In genomic region chr19:10551698-10552301, GRCh38 we compare ENCODE assay signal across 8 cellular contexts. TPM values are rescaled to one million over a fixed set of nuclear protein-coding genes. Genes with fewer than 3 reads are reported as not detected.
DNase-seq lines count a peak whose midpoint lies in the region; ATAC-seq, FAIRE-seq and TF ChIP-seq lines count a peak whose summit lies in the region.

No MANE protein-coding gene starts in this region.

- H3K36me3 ChIP-seq in HepG2 (replicated peaks in 1 of 2; ENCODE audit: control insufficient read depth in 1 of 2, insufficient read depth in 2 of 2, low read length in 2 of 2): peaks cover 13 to 69% of the 10 kb centered on the region in 2 experiments
- peaks cover 55 to 64% of the 10 kb centered on the region in 2 donors for H3K36me3 ChIP-seq in thyroid gland
- H3K36me3 ChIP-seq in left ventricle myocardium inferior: peaks cover 98% of the 10 kb centered on the region

- no TSS peak for BruUV-seq in HepG2 (replicated peaks; lab: Mats Ljungman, UMichigan)

- intact Hi-C loops in activated CD8-positive, alpha-beta T cell treated with anti-CD3 and anti-CD28 coated beads for 36 hours (cut with micrococcal nuclease): no loop called here
- intact Hi-C loops in HepG2 (cut with micrococcal nuclease; ENCODE audit: unreplicated experiment): no loop called here
- intact Hi-C loops in thyroid gland (cut with DNase I): no loop called here
- intact Hi-C loops in left ventricle myocardium inferior (cut with micrococcal nuclease): no loop called here

- H3K4me1 ChIP-seq in HepG2 (ENCODE audit: insufficient read depth, low read length) (no peaks in the 10 kb centered on the region), thyroid gland (no peaks in the 10 kb centered on the region), left ventricle myocardium inferior (no peaks in the 10 kb centered on the region)

- TF ChIP-seq RAD21 in HepG2 (CRISPR knock-in tag; IDR thresholded peaks at IDR 0.05): no peak

- H3K4me2 ChIP-seq in HepG2 (ENCODE audit: low read depth, low read length): no peak overlapping the region

- peaks cover 54% of the 10 kb centered on the region for H3K4me1 Mint-ChIP-seq in activated CD8-positive, alpha-beta T cell treated with anti-CD3 and anti-CD28 coated beads for 36 hours (ENCODE audit: low read depth)

- H3K27ac Mint-ChIP-seq in activated CD8-positive, alpha-beta T cell treated with anti-CD3 and anti-CD28 coated beads for 36 hours: peak overlapping the region; percentile 92

- H3K4me3 ChIP-seq in HepG2 (replicated peaks in 1 of 3; ENCODE audit: insufficient read depth in 1 of 3, low read depth in 2 of 3, low read length in 3 of 3): no peak overlapping the region
- no peak overlapping the region for H3K4me3 ChIP-seq in thyroid gland (replicated peaks in 1 of 3)
- no peak overlapping the region for H3K4me3 ChIP-seq in left ventricle myocardium inferior

- no peaks in the 10 kb centered on the region for H4K20me1 ChIP-seq in HepG2 (ENCODE audit: insufficient read depth, low read length)

- no peak for TF ChIP-seq POLR2A in HepG2 (IDR thresholded peaks at IDR 0.05; ENCODE audit: insufficient read depth in 1 of 2, low read depth in 2 of 2, low read length in 2 of 2)
- no peak for TF ChIP-seq POLR2A in thyroid gland (IDR thresholded peaks at IDR 0.05)

- no peak overlapping the region for H3K4me3 Mint-ChIP-seq in activated CD8-positive, alpha-beta T cell treated with anti-CD3 and anti-CD28 coated beads for 36 hours

- no peak overlapping the region for H2AFZ ChIP-seq in HepG2 (ENCODE audit: low read length)

- H3K27me3 ChIP-seq in HepG2 (ENCODE audit: control insufficient read depth in 1 of 2, insufficient read depth in 2 of 2, low read length in 2 of 2) (no peaks in the 10 kb centered on the region), thyroid gland (no peaks in the 10 kb centered on the region), left ventricle myocardium inferior (ENCODE audit: low read depth) (no peaks in the 10 kb centered on the region)

- TF ChIP-seq EP300 in HepG2 (IDR thresholded peaks at IDR 0.05; ENCODE audit: low read depth in 2 of 2, low read length in 2 of 2) (no peak), HepG2 (CRISPR knock-in tag; IDR thresholded peaks at IDR 0.05; ENCODE audit: borderline replicate concordance) (no peak)

- no peaks in the 10 kb centered on the region for H3K79me2 ChIP-seq in HepG2 (ENCODE audit: insufficient read depth, low read length)

- TF ChIP-seq CTCF in activated CD8-positive, alpha-beta T cell treated with anti-CD3 and anti-CD28 coated beads for 36 hours (IDR thresholded peaks at IDR 0.05): no peak
- peak; percentile 38 for TF ChIP-seq CTCF in HepG2 (CRISPR knock-in tag; IDR thresholded peaks at IDR 0.05)
- TF ChIP-seq CTCF in thyroid gland (IDR thresholded peaks at IDR 0.05): no peak
- no peak for TF ChIP-seq CTCF in left ventricle myocardium inferior (IDR thresholded peaks at IDR 0.05; ENCODE audit: borderline replicate concordance)

- no peak overlapping the region for H3K27ac ChIP-seq in HepG2 (ENCODE audit: extremely low read length, insufficient read depth, low read length)
- H3K27ac ChIP-seq in thyroid gland: no peak overlapping the region
- no peak overlapping the region for H3K27ac ChIP-seq in left ventricle myocardium inferior (replicated peaks)

- in situ Hi-C loops in HepG2 (cut with HindIII; ENCODE audit: extremely low pct_ligation_motif_present, low pct_unique_long_range_greater_than_20kb): no loop called here

- DNase-seq in Daoy (ENCODE audit: low read depth): peak; percentile 57
- DNase-seq in Kasumi-1 (lab: John Stamatoyannopoulos, UW): peak; percentile 16 to 38
- peak; percentile 73 for DNase-seq in activated CD8-positive, alpha-beta T cell treated with anti-CD3 and anti-CD28 coated beads for 36 hours
- DNase-seq in HepG2 (ENCODE audit: low spot score): no peak
- no peak for DNase-seq in thyroid gland
- no peak for DNase-seq in left ventricle myocardium inferior
- no peak for DNase-seq in NCI-H187 (lab: John Stamatoyannopoulos, UW)

- POLR2A ChIA-PET in activated CD8-positive, alpha-beta T cell treated with anti-CD3 and anti-CD28 coated beads for 36 hours (lab: Charles Lee): interaction anchor here (0.6 to 7.1 kb wide), 6 partner anchors 10 to 160 kb away, joined by 3 to 104 read pairs (median 4); partner anchors contain the start of genes CDKN2D, KRI1 and S1PR5
- POLR2A ChIA-PET in HepG2 (lab: Yijun Ruan, JAX): interaction anchor here (1.1 kb wide), 1 partner anchor 11 kb away, joined by 4 read pairs; no protein-coding TSS in a partner anchor

- peaks cover 61% of the 10 kb centered on the region for H3K36me3 Mint-ChIP-seq in activated CD8-positive, alpha-beta T cell treated with anti-CD3 and anti-CD28 coated beads for 36 hours (ENCODE audit: low read depth)

- no peak for FAIRE-seq in HepG2 (lab: Jason Lieb, UNC)

- 95% methylated on average over 12 of the region's 12 CpGs for WGBS in HepG2 (ENCODE audit: low lambda C conversion rate)
- WGBS in thyroid gland, 2 donors: 92 to 99% methylated on average over 7 to 11 of the region's 12 CpGs

- no peaks in the 10 kb centered on the region for H3K9me3 Mint-ChIP-seq in activated CD8-positive, alpha-beta T cell treated with anti-CD3 and anti-CD28 coated beads for 36 hours

- CTCF ChIA-PET in activated CD8-positive, alpha-beta T cell treated with anti-CD3 and anti-CD28 coated beads for 36 hours (lab: Charles Lee): interaction anchor here (0.7 to 5.4 kb wide), 18 partner anchors 10 to 149 kb away, joined by 3 to 26 read pairs (median 6); partner anchors contain the start of genes CDC37, CDKN2D, QTRT1 and S1PR5
- CTCF ChIA-PET in HepG2 (lab: Yijun Ruan, JAX; ENCODE audit: low intra/inter-chr PET ratio, low total read pairs): no interaction called here

- H3K27me3 Mint-ChIP-seq in activated CD8-positive, alpha-beta T cell treated with anti-CD3 and anti-CD28 coated beads for 36 hours: no peaks in the 10 kb centered on the region

- no peak overlapping the region for H3K9ac ChIP-seq in HepG2 (ENCODE audit: insufficient read depth, low read depth, low read length)

- H3K9me3 ChIP-seq in HepG2 (ENCODE audit: low read length): no peaks in the 10 kb centered on the region
- no peaks in the 10 kb centered on the region for H3K9me3 ChIP-seq in thyroid gland
- no peaks in the 10 kb centered on the region for H3K9me3 ChIP-seq in left ventricle myocardium inferior (replicated peaks)

- ATAC-seq in activated CD8-positive, alpha-beta T cell treated with anti-CD3 and anti-CD28 coated beads for 36 hours: peak; percentile 14
- ATAC-seq in HepG2 (peak; percentile 14; the same call in 1 of the 3 replicates), GM18907 (IDR thresholded peaks at IDR 0.05; ENCODE audit: unreplicated experiment) (no peak)

RNA-seq across cellular contexts. Expression of gene ATG4D, which starts 8.1 kb away (rescaled TPM):
- 18.1 and 51.4 TPM in 2 replicates for total RNA-seq in Daoy (2014; rRNA removed; shearing (Covaris generic))
- 10 to 100 TPM; 21.7 to 22.5 TPM for total RNA-seq in activated CD8-positive, alpha-beta T cell treated with anti-CD3 and anti-CD28 coated beads for 36 hours
- total RNA-seq in HepG2 (2016; rRNA removed; fragmentation: Illumina TruSeq; extraction: Trizol): 9.3 and 19.0 TPM in 2 replicates
- total RNA-seq in HepG2 (2016; cell fraction: cytosol; rRNA removed; fragmentation: Illumina TruSeq; extraction: Trizol; ENCODE audit: low read depth): 20.9 and 26.1 TPM in 2 replicates
- total RNA-seq in HepG2 (2016; cell fraction: insoluble cytoplasmic fraction; rRNA removed; fragmentation: Illumina TruSeq; extraction: Trizol): 8.3 and 18.7 TPM in 2 replicates
- 35.4 and 38.3 TPM in 2 replicates for total RNA-seq in HepG2 (2016; cell fraction: membrane; rRNA removed; fragmentation: Illumina TruSeq; extraction: Trizol)
- 17.2 TPM in 2 replicates for total RNA-seq in HepG2 (2016; cell fraction: nucleus; rRNA removed; fragmentation: Illumina TruSeq; extraction: Trizol)
- polyA plus RNA-seq in HepG2 (2011; rRNA removed): 17.8 and 22.9 TPM in 2 replicates
- 16.1 and 23.3 TPM in 2 replicates for polyA plus RNA-seq in HepG2 (2011; cell fraction: cytosol; rRNA removed)
- polyA plus RNA-seq in HepG2 (2011; cell fraction: nucleus; rRNA removed): 60.1 and 73.0 TPM in 2 replicates
- polyA plus RNA-seq in HepG2 (2012): 16.8 and 18.5 TPM in 2 replicates
- polyA plus RNA-seq in HepG2 (2016; cell fraction: cytosol; fragmentation: Illumina TruSeq; extraction: Trizol; ENCODE audit: low read depth): 22.2 and 28.5 TPM in 2 replicates
- polyA plus RNA-seq in HepG2 (2016; cell fraction: insoluble cytoplasmic fraction; fragmentation: Illumina TruSeq; extraction: Trizol; ENCODE audit: low read depth): 11.1 and 14.6 TPM in 2 replicates
- 29.9 and 35.4 TPM in 2 replicates for polyA plus RNA-seq in HepG2 (2016; cell fraction: membrane; fragmentation: Illumina TruSeq; extraction: Trizol; ENCODE audit: low read depth)
- 35.0 and 45.7 TPM in 2 replicates for polyA plus RNA-seq in HepG2 (2016; cell fraction: nucleus; fragmentation: Illumina TruSeq; extraction: Trizol; ENCODE audit: insufficient read depth, low read depth)
- polyA minus RNA-seq in HepG2 (2011; rRNA and poly(A)+ RNA removed; ENCODE audit: low replicate concordance): 33.4 and 51.6 TPM in 2 replicates
- polyA minus RNA-seq in HepG2 (2011; cell fraction: cytosol; rRNA and poly(A)+ RNA removed): 18.5 and 22.9 TPM in 2 replicates
- 13.3 and 16.9 TPM in 2 replicates for polyA minus RNA-seq in HepG2 (2011; cell fraction: nucleus; rRNA and poly(A)+ RNA removed)
- 10 to 100 TPM; 28.4 to 37.0 (median 31.3) TPM for total RNA-seq in thyroid gland
- total RNA-seq in left ventricle myocardium inferior: 48.7 TPM

RNA-seq across cellular contexts. Expression of gene KRI1, which starts 14.0 kb away (rescaled TPM):
- total RNA-seq in Daoy (2014; rRNA removed; shearing (Covaris generic)): 22.0 and 30.9 TPM in 2 replicates
- total RNA-seq in activated CD8-positive, alpha-beta T cell treated with anti-CD3 and anti-CD28 coated beads for 36 hours: 10 to 100 TPM; 50.0 to 58.3 TPM
- total RNA-seq in HepG2 (2016; rRNA removed; fragmentation: Illumina TruSeq; extraction: Trizol) (10.2 and 11.7 TPM in 2 replicates), thyroid gland (10 to 100 TPM; 17.3 to 49.7 (median 28.2) TPM), left ventricle myocardium inferior (10.2 TPM)
- 2.3 and 3.1 TPM in 2 replicates for total RNA-seq in HepG2 (2016; cell fraction: cytosol; rRNA removed; fragmentation: Illumina TruSeq; extraction: Trizol; ENCODE audit: low read depth)
- 8.4 and 12.8 TPM in 2 replicates for total RNA-seq in HepG2 (2016; cell fraction: insoluble cytoplasmic fraction; rRNA removed; fragmentation: Illumina TruSeq; extraction: Trizol)
- 3.2 and 3.9 TPM in 2 replicates for total RNA-seq in HepG2 (2016; cell fraction: membrane; rRNA removed; fragmentation: Illumina TruSeq; extraction: Trizol)
- total RNA-seq in HepG2 (2016; cell fraction: nucleus; rRNA removed; fragmentation: Illumina TruSeq; extraction: Trizol): 9.0 and 10.0 TPM in 2 replicates
- 9.1 and 12.7 TPM in 2 replicates for polyA plus RNA-seq in HepG2 (2011; rRNA removed)
- polyA plus RNA-seq in HepG2 (2011; cell fraction: cytosol; rRNA removed): 4.8 and 4.9 TPM in 2 replicates
- 29.3 and 32.2 TPM in 2 replicates for polyA plus RNA-seq in HepG2 (2011; cell fraction: nucleus; rRNA removed)
- 12.5 and 15.9 TPM in 2 replicates for polyA plus RNA-seq in HepG2 (2012)
- 1.9 and 2.1 TPM in 2 replicates for polyA plus RNA-seq in HepG2 (2016; cell fraction: cytosol; fragmentation: Illumina TruSeq; extraction: Trizol; ENCODE audit: low read depth)
- polyA plus RNA-seq in HepG2 (2016; cell fraction: insoluble cytoplasmic fraction; fragmentation: Illumina TruSeq; extraction: Trizol; ENCODE audit: low read depth): 11.0 and 12.8 TPM in 2 replicates
- 3.0 and 4.1 TPM in 2 replicates for polyA plus RNA-seq in HepG2 (2016; cell fraction: membrane; fragmentation: Illumina TruSeq; extraction: Trizol; ENCODE audit: low read depth)
- polyA plus RNA-seq in HepG2 (2016; cell fraction: nucleus; fragmentation: Illumina TruSeq; extraction: Trizol; ENCODE audit: insufficient read depth, low read depth): 59.6 and 63.0 TPM in 2 replicates
- 12.6 and 33.9 TPM in 2 replicates for polyA minus RNA-seq in HepG2 (2011; rRNA and poly(A)+ RNA removed; ENCODE audit: low replicate concordance)
- polyA minus RNA-seq in HepG2 (2011; cell fraction: cytosol; rRNA and poly(A)+ RNA removed): 5.1 and 8.9 TPM in 2 replicates
- polyA minus RNA-seq in HepG2 (2011; cell fraction: nucleus; rRNA and poly(A)+ RNA removed): 8.8 and 9.8 TPM in 2 replicates

RNA-seq across cellular contexts. Expression of gene CDKN2D, which starts 17.0 kb away (rescaled TPM):
- total RNA-seq in Daoy (2014; rRNA removed; shearing (Covaris generic)): 3.0 and 9.9 TPM in 2 replicates
- 10 to 100 TPM; 62.1 to 67.1 TPM for total RNA-seq in activated CD8-positive, alpha-beta T cell treated with anti-CD3 and anti-CD28 coated beads for 36 hours
- total RNA-seq in HepG2 (2016; rRNA removed; fragmentation: Illumina TruSeq; extraction: Trizol) (4.8 and 5.4 TPM in 2 replicates), thyroid gland (1 to 10 TPM; 2.0 to 8.2 (median 3.7) TPM), left ventricle myocardium inferior (9.4 TPM)
- total RNA-seq in HepG2 (2016; cell fraction: cytosol; rRNA removed; fragmentation: Illumina TruSeq; extraction: Trizol; ENCODE audit: low read depth): 4.1 and 5.0 TPM in 2 replicates
- 4.8 and 5.1 TPM in 2 replicates for total RNA-seq in HepG2 (2016; cell fraction: insoluble cytoplasmic fraction; rRNA removed; fragmentation: Illumina TruSeq; extraction: Trizol)
- 7.2 and 8.5 TPM in 2 replicates for total RNA-seq in HepG2 (2016; cell fraction: membrane; rRNA removed; fragmentation: Illumina TruSeq; extraction: Trizol)
- 2.6 and 3.2 TPM in 2 replicates for total RNA-seq in HepG2 (2016; cell fraction: nucleus; rRNA removed; fragmentation: Illumina TruSeq; extraction: Trizol)
- 8.0 and 8.6 TPM in 2 replicates for polyA plus RNA-seq in HepG2 (2011; rRNA removed)
- polyA plus RNA-seq in HepG2 (2011; cell fraction: cytosol; rRNA removed): 9.2 and 13.0 TPM in 2 replicates
- 7.4 and 7.6 TPM in 2 replicates for polyA plus RNA-seq in HepG2 (2011; cell fraction: nucleus; rRNA removed)
- 2.5 and 6.6 TPM in 2 replicates for polyA plus RNA-seq in HepG2 (2012)
- 6.2 and 7.7 TPM in 2 replicates for polyA plus RNA-seq in HepG2 (2016; cell fraction: cytosol; fragmentation: Illumina TruSeq; extraction: Trizol; ENCODE audit: low read depth)
- polyA plus RNA-seq in HepG2 (2016; cell fraction: insoluble cytoplasmic fraction; fragmentation: Illumina TruSeq; extraction: Trizol; ENCODE audit: low read depth): 6.3 and 8.0 TPM in 2 replicates
- polyA plus RNA-seq in HepG2 (2016; cell fraction: membrane; fragmentation: Illumina TruSeq; extraction: Trizol; ENCODE audit: low read depth): 8.2 and 8.7 TPM in 2 replicates
- polyA plus RNA-seq in HepG2 (2016; cell fraction: nucleus; fragmentation: Illumina TruSeq; extraction: Trizol; ENCODE audit: insufficient read depth, low read depth): 11.5 and 12.4 TPM in 2 replicates
- 7.8 and 7.9 TPM in 2 replicates for polyA minus RNA-seq in HepG2 (2011; rRNA and poly(A)+ RNA removed; ENCODE audit: low replicate concordance)
- 1.8 and 2.3 TPM in 2 replicates for polyA minus RNA-seq in HepG2 (2011; cell fraction: cytosol; rRNA and poly(A)+ RNA removed)
- 0.39 and 0.87 TPM in 2 replicates for polyA minus RNA-seq in HepG2 (2011; cell fraction: nucleus; rRNA and poly(A)+ RNA removed)

RNA-seq across cellular contexts. Expression of gene S1PR5, which starts 34.6 kb away (rescaled TPM):
- total RNA-seq in Daoy (2014; rRNA removed; shearing (Covaris generic)): 0.24 and 2.2 TPM in 2 replicates
- total RNA-seq in activated CD8-positive, alpha-beta T cell treated with anti-CD3 and anti-CD28 coated beads for 36 hours: 1 to 10 TPM in 1 of 2 experiments, under 1 TPM in 1; 0.81 to 1.1 TPM
- total RNA-seq in HepG2 (2016; rRNA removed; fragmentation: Illumina TruSeq; extraction: Trizol) (not detected in 2 replicates), thyroid gland (under 1 TPM in 3 of 4 donors, not detected in 1; 0.22 to 0.59 (median 0.27) TPM), left ventricle myocardium inferior (0.11 TPM)
- not detected in 2 replicates for total RNA-seq in HepG2 (2016; cell fraction: cytosol; rRNA removed; fragmentation: Illumina TruSeq; extraction: Trizol; ENCODE audit: low read depth)
- total RNA-seq in HepG2 (2016; cell fraction: insoluble cytoplasmic fraction; rRNA removed; fragmentation: Illumina TruSeq; extraction: Trizol): 0.09 TPM in 1 of 2 replicates, not detected in the other
- not detected in 2 replicates for total RNA-seq in HepG2 (2016; cell fraction: membrane; rRNA removed; fragmentation: Illumina TruSeq; extraction: Trizol)
- total RNA-seq in HepG2 (2016; cell fraction: nucleus; rRNA removed; fragmentation: Illumina TruSeq; extraction: Trizol): not detected in 2 replicates
- 0.04 TPM in 1 of 2 replicates, not detected in the other for polyA plus RNA-seq in HepG2 (2011; rRNA removed)
- polyA plus RNA-seq in HepG2 (2011; cell fraction: cytosol; rRNA removed): 0.04 TPM in 1 of 2 replicates, not detected in the other
- not detected in 2 replicates for polyA plus RNA-seq in HepG2 (2011; cell fraction: nucleus; rRNA removed)
- not detected in 2 replicates for polyA plus RNA-seq in HepG2 (2012)
- polyA plus RNA-seq in HepG2 (2016; cell fraction: cytosol; fragmentation: Illumina TruSeq; extraction: Trizol; ENCODE audit: low read depth): not detected in 2 replicates
- polyA plus RNA-seq in HepG2 (2016; cell fraction: insoluble cytoplasmic fraction; fragmentation: Illumina TruSeq; extraction: Trizol; ENCODE audit: low read depth): not detected in 2 replicates
- not detected in 2 replicates for polyA plus RNA-seq in HepG2 (2016; cell fraction: membrane; fragmentation: Illumina TruSeq; extraction: Trizol; ENCODE audit: low read depth)
- not detected in 2 replicates for polyA plus RNA-seq in HepG2 (2016; cell fraction: nucleus; fragmentation: Illumina TruSeq; extraction: Trizol; ENCODE audit: insufficient read depth, low read depth)
- 0.72 TPM in 1 of 2 replicates, not detected in the other for polyA minus RNA-seq in HepG2 (2011; rRNA and poly(A)+ RNA removed; ENCODE audit: low replicate concordance)
- not detected in 2 replicates for polyA minus RNA-seq in HepG2 (2011; cell fraction: cytosol; rRNA and poly(A)+ RNA removed)
- not detected in 2 replicates for polyA minus RNA-seq in HepG2 (2011; cell fraction: nucleus; rRNA and poly(A)+ RNA removed)

RNA-seq across cellular contexts. Expression of gene AP1M2, which starts 35.3 kb away (rescaled TPM):
- total RNA-seq in Daoy (2014; rRNA removed; shearing (Covaris generic)): 2.7 and 12.2 TPM in 2 replicates
- total RNA-seq in activated CD8-positive, alpha-beta T cell treated with anti-CD3 and anti-CD28 coated beads for 36 hours: not detected
- total RNA-seq in HepG2 (2016; rRNA removed; fragmentation: Illumina TruSeq; extraction: Trizol): 76.8 and 82.9 TPM in 2 replicates
- 118 and 125 TPM in 2 replicates for total RNA-seq in HepG2 (2016; cell fraction: cytosol; rRNA removed; fragmentation: Illumina TruSeq; extraction: Trizol; ENCODE audit: low read depth)
- 76.9 and 81.0 TPM in 2 replicates for total RNA-seq in HepG2 (2016; cell fraction: insoluble cytoplasmic fraction; rRNA removed; fragmentation: Illumina TruSeq; extraction: Trizol)
- total RNA-seq in HepG2 (2016; cell fraction: membrane; rRNA removed; fragmentation: Illumina TruSeq; extraction: Trizol): 155 and 171 TPM in 2 replicates
- total RNA-seq in HepG2 (2016; cell fraction: nucleus; rRNA removed; fragmentation: Illumina TruSeq; extraction: Trizol): 20.9 and 33.5 TPM in 2 replicates
- 6.3 and 11.0 TPM in 2 replicates for polyA plus RNA-seq in HepG2 (2011; rRNA removed)
- 9.9 and 10.4 TPM in 2 replicates for polyA plus RNA-seq in HepG2 (2011; cell fraction: cytosol; rRNA removed)
- polyA plus RNA-seq in HepG2 (2011; cell fraction: nucleus; rRNA removed): 5.0 and 7.5 TPM in 2 replicates
- polyA plus RNA-seq in HepG2 (2012): 15.7 and 24.8 TPM in 2 replicates
- polyA plus RNA-seq in HepG2 (2016; cell fraction: cytosol; fragmentation: Illumina TruSeq; extraction: Trizol; ENCODE audit: low read depth): 112 and 122 TPM in 2 replicates
- polyA plus RNA-seq in HepG2 (2016; cell fraction: insoluble cytoplasmic fraction; fragmentation: Illumina TruSeq; extraction: Trizol; ENCODE audit: low read depth): 68.0 and 75.6 TPM in 2 replicates
- 140 and 148 TPM in 2 replicates for polyA plus RNA-seq in HepG2 (2016; cell fraction: membrane; fragmentation: Illumina TruSeq; extraction: Trizol; ENCODE audit: low read depth)
- 52.2 and 56.2 TPM in 2 replicates for polyA plus RNA-seq in HepG2 (2016; cell fraction: nucleus; fragmentation: Illumina TruSeq; extraction: Trizol; ENCODE audit: insufficient read depth, low read depth)
- polyA minus RNA-seq in HepG2 (2011; rRNA and poly(A)+ RNA removed; ENCODE audit: low replicate concordance): 5.0 and 16.3 TPM in 2 replicates
- 3.0 and 5.1 TPM in 2 replicates for polyA minus RNA-seq in HepG2 (2011; cell fraction: cytosol; rRNA and poly(A)+ RNA removed)
- polyA minus RNA-seq in HepG2 (2011; cell fraction: nucleus; rRNA and poly(A)+ RNA removed): 1.2 and 3.2 TPM in 2 replicates
- total RNA-seq in thyroid gland: 100 to 1,000 TPM in 2 of 4 donors, 10 to 100 TPM in 2; 69.7 to 129 (median 102) TPM
- total RNA-seq in left ventricle myocardium inferior: not detected

Comparison
In these comparisons a context has a peak if more than half of its experiments do, and no peak if none do; other contexts are left out.
1. DNase-seq: peak in Daoy (single experiment), Kasumi-1 (2 of 2) and activated CD8-positive, alpha-beta T cell treated with anti-CD3 and anti-CD28 coated beads for 36 hours (single experiment); none in HepG2 (single experiment), thyroid gland (0 of 2), left ventricle myocardium inferior (single experiment) and NCI-H187 (0 of 2).